Comparison of ENCODE assay signal across 23 cellular contexts in genomic region chr11:117620131-117620530, GRCh38.
DNase-seq lines count a peak whose midpoint lies in the region; ATAC-seq and TF ChIP-seq lines count a peak whose summit lies in the region.
"Had no signal": no experiment of that assay in that cellular context is flagged by ENCODE, and none has a peak within 500 bp of the region (broad histone marks: within the 10 kb centered on the region; RNA-seq: fewer than 3 reads in every experiment).

No MANE protein-coding gene starts in this region.

- H3K23ac ChIP-seq in mesenchymal stem cell (ENCODE audit: low read length in 2 of 2): no peak overlapping the region

- peak overlapping the region; percentile 81 for H3K27ac ChIP-seq in left ventricle myocardium inferior (replicated peaks)
- no peak overlapping the region for H3K27ac ChIP-seq in mesenchymal stem cell (ENCODE audit: low read length, poor library complexity, severe bottlenecking)
- H3K27ac ChIP-seq: brain microvascular endothelial cell, stomach, tibial artery had no signal

- H4K8ac ChIP-seq in mesenchymal stem cell (ENCODE audit: low read length): no peak overlapping the region

- H2AK5ac ChIP-seq in mesenchymal stem cell (ENCODE audit: low read length, severe bottlenecking): no peak overlapping the region

- H2BK12ac ChIP-seq in mesenchymal stem cell (ENCODE audit: low read length in 2 of 2): no peak overlapping the region

- no peak for ATAC-seq in GM19452 (IDR thresholded peaks at IDR 0.05; ENCODE audit: unreplicated experiment)
- ATAC-seq: activated T-cell treated with anti-CD3 and anti-CD28 coated beads, Interleukin-2, amount 50 U/mL, for 72 hours; effector memory CD8-positive, alpha-beta T cell; K562; mucosa of descending colon; natural killer cell treated with Interleukin-12 subunit alpha and Interleukin-12 subunit beta and Interleukin-15 and Interleukin-18, amount 100 ng/mL, for 72 hours; Panc1 had no signal

- H3K4me1 Mint-ChIP-seq in brain: peaks cover 52% of the 10 kb centered on the region

- H3K4me3 Mint-ChIP-seq in brain: no peak overlapping the region
- H3K4me3 Mint-ChIP-seq: activated T-cell treated with anti-CD3 and anti-CD28 coated beads, Interleukin-2, amount 50 U/mL, for 72 hours; effector memory CD8-positive, alpha-beta T cell; natural killer cell treated with Interleukin-12 subunit alpha and Interleukin-12 subunit beta and Interleukin-15 and Interleukin-18, amount 100 ng/mL, for 72 hours had no signal

- no peak overlapping the region for H4K91ac ChIP-seq in mesenchymal stem cell (ENCODE audit: low read length)

- intact Hi-C loops in left ventricle myocardium inferior (cut with micrococcal nuclease): no loop called here

- H3K9me3 ChIP-seq in left ventricle myocardium inferior (replicated peaks) (peaks cover 17% of the 10 kb centered on the region), mesenchymal stem cell (ENCODE audit: control insufficient read depth, low read length) (peaks cover 2% of the 10 kb centered on the region)

- no peak overlapping the region for H3K14ac ChIP-seq in mesenchymal stem cell (ENCODE audit: low read length in 2 of 2)

- no peaks in the 10 kb centered on the region for H3K27me3 ChIP-seq in left ventricle myocardium inferior (ENCODE audit: low read depth)
- peaks cover 25 to 54% of the 10 kb centered on the region in 2 experiments for H3K27me3 ChIP-seq in mesenchymal stem cell (ENCODE audit: control insufficient read depth in 1 of 2, insufficient read depth in 1 of 2, low read length in 2 of 2)
- H3K27me3 ChIP-seq: brain microvascular endothelial cell had no signal

- no peaks in the 10 kb centered on the region for H3K79me1 ChIP-seq in mesenchymal stem cell (replicated peaks; ENCODE audit: low read length, poor library complexity, severe bottlenecking)

- peaks cover 2% of the 10 kb centered on the region for H3K27me3 Mint-ChIP-seq in brain

- no peak overlapping the region for H2BK5ac ChIP-seq in mesenchymal stem cell (ENCODE audit: low read depth, low read length, poor library complexity, severe bottlenecking)

- no peaks in the 10 kb centered on the region for H3K36me3 ChIP-seq in left ventricle myocardium inferior
- no peaks in the 10 kb centered on the region for H3K36me3 ChIP-seq in mesenchymal stem cell (ENCODE audit: control insufficient read depth in 1 of 2, insufficient read depth in 2 of 2, low read depth in 1 of 2, low read length in 2 of 2)
- H3K36me3 ChIP-seq: brain microvascular endothelial cell, HAP-1, stomach, tibial artery had no signal

- 59% methylated on average over 4 of the region's 4 CpGs for WGBS in mesenchymal stem cell

- no peak overlapping the region for H2AFZ ChIP-seq in mesenchymal stem cell (ENCODE audit: low read depth, low read length)

- DNase-seq in G401 (ENCODE audit: low spot score) (peak; percentile 90), NCI-H2029 treated with DMSO at 0.1 percent for 48 hours (lab: John Stamatoyannopoulos, UW) (peak; percentile 49), left ventricle myocardium inferior (no peak), mesenchymal stem cell (no peak), NCI-H2081 (lab: John Stamatoyannopoulos, UW) (no peak)
- DNase-seq: activated naive CD4-positive, alpha-beta T cell treated with Interleukin-2 at 50 U/mL for 16 hours; activated T-cell treated with anti-CD3 and anti-CD28 coated beads, Interleukin-2, amount 50 U/mL, for 72 hours; brain microvascular endothelial cell; effector memory CD8-positive, alpha-beta T cell; erythroblast; mucosa of descending colon; NCI-H1436 treated with DMSO at 0.1 percent for 48 hours; SIG-M5; stimulated activated CD4-positive, alpha-beta T cell treated with anti-CD3 and anti-CD28 coated beads, Interleukin-2, amount 100 ng/mL, for 24 hours; stomach had no signal

- H3K4ac ChIP-seq in mesenchymal stem cell (ENCODE audit: low read depth in 1 of 2, low read length in 2 of 2): no peak overlapping the region

- no peak overlapping the region for H3K18ac ChIP-seq in mesenchymal stem cell (ENCODE audit: low read depth in 1 of 2, low read length in 2 of 2)

- H3K9ac ChIP-seq in mesenchymal stem cell (ENCODE audit: low read length): no peak overlapping the region

- H3K4me2 ChIP-seq in mesenchymal stem cell (ENCODE audit: low read length, poor library complexity, severe bottlenecking): no peak overlapping the region

- peaks cover 8% of the 10 kb centered on the region for H3K36me3 Mint-ChIP-seq in brain

- no peak overlapping the region for H2BK120ac ChIP-seq in mesenchymal stem cell (ENCODE audit: low read depth, low read length)

- TF ChIP-seq CTCF in brain (conservative IDR thresholded peaks at IDR 0.05): no peak
- no peak for TF ChIP-seq CTCF in left ventricle myocardium inferior (IDR thresholded peaks at IDR 0.05; ENCODE audit: borderline replicate concordance)

- H3K9me3 Mint-ChIP-seq in brain: peaks cover 0 to 7% (median 2%) of the 10 kb centered on the region in 5 experiments
- H3K9me3 Mint-ChIP-seq: effector memory CD8-positive, alpha-beta T cell had no signal

- H2BK15ac ChIP-seq in mesenchymal stem cell (ENCODE audit: low read depth, poor library complexity, severe bottlenecking): no peak overlapping the region

- H3K27ac Mint-ChIP-seq in brain: peak overlapping the region; percentile 24 to 91 (median 83)
- H3K27ac Mint-ChIP-seq: activated T-cell treated with anti-CD3 and anti-CD28 coated beads, Interleukin-2, amount 50 U/mL, for 72 hours; effector memory CD8-positive, alpha-beta T cell; natural killer cell treated with Interleukin-12 subunit alpha and Interleukin-12 subunit beta and Interleukin-15 and Interleukin-18, amount 100 ng/mL, for 72 hours had no signal

- in situ Hi-C loops in G401 (cut with HindIII; ENCODE audit: low sequenced_read_pairs): no loop called here

- H3K4me1 ChIP-seq in left ventricle myocardium inferior (peaks cover 16% of the 10 kb centered on the region), mesenchymal stem cell (ENCODE audit: control insufficient read depth, insufficient read depth, low read depth, low read length) (peaks cover 3% of the 10 kb centered on the region)
- H3K4me1 ChIP-seq: HAP-1, stomach, tibial artery had no signal

- H3K4me3 ChIP-seq in left ventricle myocardium inferior (no peak overlapping the region), mesenchymal stem cell (ENCODE audit: insufficient read depth in 1 of 2, low read depth in 1 of 2, low read length in 2 of 2) (no peak overlapping the region)
- H3K4me3 ChIP-seq: HAP-1, K562, lung, mucosa of descending colon, stomach, tibial artery had no signal

Comparison
In these comparisons a context has a peak if more than half of its experiments do, and no peak if none do; other contexts are left out.
1. DNase-seq: peak in G401 (single experiment) and NCI-H2029 treated with DMSO at 0.1 percent for 48 hours (single experiment); none in left ventricle myocardium inferior (single experiment), mesenchymal stem cell (single experiment) and NCI-H2081 (0 of 2).